21 cellular contexts compared by ENCODE assay signal in genomic region chr5:16135506-16135905, GRCh38. TPM values are rescaled to one million over a fixed set of nuclear protein-coding genes. Genes with fewer than 3 reads are reported as not detected.
"Had no signal": no experiment of that assay in that cellular context is flagged by ENCODE, and none has a peak within 500 bp of the region (broad histone marks: within the 10 kb centered on the region; RNA-seq: fewer than 3 reads in every experiment).

No MANE protein-coding gene starts in this region.

- H3K4me3 ChIP-seq: hepatocyte, lung, pancreas, suprapubic skin, thyroid gland had no signal

- H3K79me2 ChIP-seq: hepatocyte had no signal

- H3K27me3 ChIP-seq: hepatocyte, pancreas, suprapubic skin, thyroid gland had no signal

- H3K27ac ChIP-seq: hepatocyte, pancreas, suprapubic skin, thyroid gland had no signal

- H2AFZ ChIP-seq: hepatocyte had no signal

- DNase-seq: dermis blood vessel endothelial cell; foreskin melanocyte; head of caudate nucleus; kidney; left cardiac atrium; left ventricle myocardium superior; mesenchymal stem cell; midbrain; occipital lobe; pancreas; right cardiac atrium; small intestine; stimulated activated CD4-positive, alpha-beta T cell treated with anti-CD3 and anti-CD28 coated beads, Interleukin-2, amount 100 ng/mL, for 48 hours; stimulated activated naive CD4-positive, alpha-beta T cell treated with Interleukin-2 at 50 U/mL for 16 hours; thyroid gland had no signal

- H3K9me3 ChIP-seq: pancreas, thyroid gland had no signal

- H3K36me3 ChIP-seq: pancreas, suprapubic skin, thyroid gland had no signal

- H3K4me1 ChIP-seq: pancreas, suprapubic skin, thyroid gland had no signal

- H3K4me2 ChIP-seq: hepatocyte had no signal

RNA-seq across cellular contexts. Expression of gene MARCHF11, which starts 44.1 kb away (rescaled TPM):
- total RNA-seq: dermis blood vessel endothelial cell; epithelial cell of proximal tubule; hepatocyte; kidney; lung; natural killer cell treated with Interleukin-12 subunit alpha and Interleukin-12 subunit beta and Interleukin-15 and Interleukin-18, amount 100 ng/mL, for 72 hours; progenitor cell of endocrine pancreas; suprapubic skin had no signal
- polyA plus RNA-seq: hepatocyte, lung had no signal
